8 cellular contexts compared by ENCODE assay signal in the genomic region with DNA sequence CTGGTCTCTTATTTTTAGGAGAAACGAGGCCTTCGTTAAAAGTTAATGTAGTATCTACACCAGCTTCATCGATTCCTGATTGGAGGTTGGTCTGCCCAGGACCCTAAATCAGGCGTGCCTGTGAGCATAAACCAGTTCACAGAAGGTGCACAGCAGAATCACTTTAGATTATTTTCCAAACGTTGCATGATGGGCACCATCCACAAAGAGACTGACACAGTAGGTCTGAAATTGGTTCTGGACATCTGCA. TPM values are rescaled to one million over a fixed set of nuclear protein-coding genes. Genes with fewer than 3 reads are reported as not detected.
DNase-seq lines count a peak whose midpoint lies in the region; TF ChIP-seq lines count a peak whose summit lies in the region.

No MANE protein-coding gene starts in this region.

- no peak for DNase-seq in CD14-positive monocyte (ENCODE audit: low spot score)
- DNase-seq in MG63, result no peak
- DNase-seq in NCI-H187 (lab: John Stamatoyannopoulos, UW), result no peak
- DNase-seq in GF-D8 (lab: John Stamatoyannopoulos, UW), result no peak
- no peak for DNase-seq in SKM-1 treated with dmso at 0.1 percent for 144 hours (lab: John Stamatoyannopoulos, UW; ENCODE audit: unreplicated experiment)
- DNase-seq in activated CD4-positive, alpha-beta T cell treated with anti-CD3 and anti-CD28 coated beads, Interleukin-2, amount 50 U/mL, for 1 hour, result no peak

- H3K27me3 ChIP-seq in MG63 (no peaks in the 10 kb centered on the region), duodenal mucosa (ENCODE audit: control insufficient read depth in 1 of 2, insufficient read depth in 2 of 2, low read length in 2 of 2) (no peaks in the 10 kb centered on the region), neuron (ENCODE audit: insufficient read depth, low read length) (peaks cover 8% of the 10 kb centered on the region)

- H3K4me3 Mint-ChIP-seq in CD14-positive monocyte, result peak overlapping the region; percentile 54 to 69

- peaks cover 0 to 10% (median 8%) of the 10 kb centered on the region in 3 donors for H3K27me3 Mint-ChIP-seq in CD14-positive monocyte (ENCODE audit: low read depth in 3 of 3)

- H3K36me3 Mint-ChIP-seq in CD14-positive monocyte, result peaks cover 0 to under 1% of the 10 kb centered on the region in 2 donors

- peaks cover 10 to 11% of the 10 kb centered on the region in 2 donors for H3K4me1 ChIP-seq in duodenal mucosa (ENCODE audit: control insufficient read depth in 1 of 2, insufficient read depth in 2 of 2, low read length in 2 of 2)
- peaks cover 6% of the 10 kb centered on the region for H3K4me1 ChIP-seq in neuron (ENCODE audit: insufficient read depth, low read length)

- peaks cover 11% of the 10 kb centered on the region for H3K36me3 ChIP-seq in MG63
- no peaks in the 10 kb centered on the region for H3K36me3 ChIP-seq in duodenal mucosa (ENCODE audit: control insufficient read depth in 1 of 2, insufficient read depth in 2 of 2, low read length in 2 of 2)
- H3K36me3 ChIP-seq in neuron (ENCODE audit: insufficient read depth, low read length), result no peaks in the 10 kb centered on the region

- H3K4me1 Mint-ChIP-seq in CD14-positive monocyte, result peaks cover 32% of the 10 kb centered on the region

- peak overlapping the region; percentile 55 for H2AFZ ChIP-seq in neuron (ENCODE audit: low read depth, low read length)

- no peak overlapping the region for H3K27ac ChIP-seq in duodenal mucosa (ENCODE audit: low read depth, low read length)

- H3K9ac ChIP-seq in duodenal mucosa (ENCODE audit: low read depth in 1 of 2, low read length in 2 of 2), result peak overlapping the region; percentile 36 to 59

- intact Hi-C loops in CD14-positive monocyte (cut with micrococcal nuclease), result loop anchor here in 1 of 2 donors (10.0 kb wide), 1 partner anchor 154 kb away; no protein-coding TSS in a partner anchor

- peaks cover 0 to 2% (median 0%) of the 10 kb centered on the region in 7 donors for H3K9me3 Mint-ChIP-seq in CD14-positive monocyte

- H3K4me3 ChIP-seq in MG63 (peak overlapping the region; percentile 67), duodenal mucosa (ENCODE audit: low read depth in 1 of 2, low read length in 2 of 2) (peak overlapping the region; percentile 72 to 87), neuron (ENCODE audit: low read length) (peak overlapping the region; percentile 96)

- no peaks in the 10 kb centered on the region for H3K9me3 ChIP-seq in MG63
- H3K9me3 ChIP-seq in duodenal mucosa (ENCODE audit: control insufficient read depth in 1 of 2, low read length in 2 of 2), result no peaks in the 10 kb centered on the region
- no peaks in the 10 kb centered on the region for H3K9me3 ChIP-seq in neuron (ENCODE audit: low read length)

- H3K27ac Mint-ChIP-seq in CD14-positive monocyte, result no peak overlapping the region

- no peak for TF ChIP-seq CTCF in CD14-positive monocyte (IDR thresholded peaks at IDR 0.05)

RNA-seq across cellular contexts. Expression of a gene that starts 0.3 kb away (rescaled TPM):
- 1 to 10 TPM; 1.4 to 3.2 TPM for polyA plus RNA-seq in CD14-positive monocyte
- total RNA-seq in MG63 (2014; rRNA removed; shearing (Covaris generic); ENCODE audit: low replicate concordance), result 21.5 and 43.9 TPM in 2 replicates
